ENCODE assay signal across 8 cellular contexts in genomic region chr15:59174846-59175831, GRCh38. TPM values are rescaled to one million over a fixed set of nuclear protein-coding genes. Genes with fewer than 3 reads are reported as not detected.
A peak's percentile ranks its signal among the peaks of the same experiment; 100 is the strongest.
DNase-seq lines count a peak whose midpoint lies in the region; ATAC-seq and TF ChIP-seq lines count a peak whose summit lies in the region.

No MANE protein-coding gene starts in this region.

- no peak for TF ChIP-seq POLR2A in body of pancreas (IDR thresholded peaks at IDR 0.05)

- 55 to 66% methylated on average over 7 to 10 of the region's 10 CpGs for WGBS in body of pancreas, 2 donors

- DNase-seq in 8988T = peak; percentile 22
- DNase-seq in SK-N-DZ (ENCODE audit: low spot score) = peak; percentile 50
- DNase-seq in body of pancreas = peak; percentile 25 to 57 (median 44)
- DNase-seq in iris pigment epithelial cell (ENCODE audit: low read depth) = peak; percentile 91
- peak; percentile 25 for DNase-seq in stimulated activated CD4-positive, alpha-beta T cell treated with anti-CD3 and anti-CD28 coated beads, Interleukin-12 subunit alpha, Interleukin-12 subunit beta, amount 100 ng/mL, for 4 hours

- intact Hi-C loops in body of pancreas (cut with DNase I) = no loop called here

- H3K27ac ChIP-seq in body of pancreas = peak overlapping the region in 1 of 4 donors; percentile 48

- no peak overlapping the region for H3K4me3 ChIP-seq in body of pancreas

- no peaks in the 10 kb centered on the region for H3K36me3 ChIP-seq in body of pancreas (replicated peaks in 1 of 2; ENCODE audit: insufficient read depth in 1 of 2, low read depth in 2 of 2)

- H3K4me1 ChIP-seq in body of pancreas = peaks cover 6% of the 10 kb centered on the region

- ATAC-seq in body of pancreas = peak; percentile 47
- ATAC-seq in HG03442 (IDR thresholded peaks at IDR 0.05; ENCODE audit: unreplicated experiment) = no peak

- TF ChIP-seq CTCF in GM12873 (IDR thresholded peaks at IDR 0.05; ENCODE audit: insufficient read depth, low read depth, low read length, missing control alignments) (peak; percentile 61), LNCAP (IDR thresholded peaks at IDR 0.05) (peak; percentile 74), body of pancreas (IDR thresholded peaks at IDR 0.05) (peak in 6 of 7 experiments; percentile 28 to 52 (median 33))

- no peaks in the 10 kb centered on the region for H3K27me3 ChIP-seq in body of pancreas

- no peaks in the 10 kb centered on the region for H3K9me3 ChIP-seq in body of pancreas

RNA-seq across cellular contexts. Expression of gene LDHAL6B, which starts 31.5 kb away (rescaled TPM):
- not detected in 2 replicates for polyA plus RNA-seq in SK-N-DZ (2014; cell fraction: cytosol; rRNA removed)
- polyA plus RNA-seq in SK-N-DZ (2014; cell fraction: nucleus; rRNA removed) = not detected in 2 replicates
- total RNA-seq in body of pancreas = not detected

Comparison
In these comparisons a context has a peak if more than half of its experiments do, and no peak if none do; other contexts are left out.
1. DNase-seq: peak in every context shown above with its lines; median percentile 91 in iris pigment epithelial cell; 50 in SK-N-DZ; 44 in body of pancreas; 25 in stimulated activated CD4-positive, alpha-beta T cell treated with anti-CD3 and anti-CD28 coated beads, Interleukin-12 subunit alpha, Interleukin-12 subunit beta, amount 100 ng/mL, for 4 hours; 22 in 8988T.